Comparison of ENCODE assay signal across 9 cellular contexts in genomic region chr19:9205506-9206113, GRCh38. TPM values are rescaled to one million over a fixed set of nuclear protein-coding genes. Genes with fewer than 3 reads are reported as not detected.
DNase-seq lines count a peak whose midpoint lies in the region; ATAC-seq and TF ChIP-seq lines count a peak whose summit lies in the region.
"Had no signal": no experiment of that assay in that cellular context is flagged by ENCODE, and none has a peak within 500 bp of the region (broad histone marks: within the 10 kb centered on the region; RNA-seq: fewer than 3 reads in every experiment).

No MANE protein-coding gene starts in this region.

- H3K4me1 ChIP-seq in Karpas-422 (ENCODE audit: low read length) (peaks cover 5% of the 10 kb centered on the region), SK-N-SH (ENCODE audit: control insufficient read depth in 1 of 2, insufficient read depth in 2 of 2, low read depth in 1 of 2, low read length in 1 of 2) (no peaks in the 10 kb centered on the region), transverse colon (peaks cover 0 to 5% (median 2%) of the 10 kb centered on the region in 4 donors)

- no peaks in the 10 kb centered on the region for H3K27me3 Mint-ChIP-seq in glutamatergic neuron (ENCODE audit: unreplicated experiment)

- H2AFZ ChIP-seq in Karpas-422 (ENCODE audit: low read length) (peak overlapping the region; percentile 92), SK-N-SH (ENCODE audit: low read depth) (peak overlapping the region; percentile 75; the same call in 1 of the 2 replicates)

- TF ChIP-seq POLR2A in transverse colon (IDR thresholded peaks at IDR 0.05): no peak

- no peaks in the 10 kb centered on the region for H4K20me1 ChIP-seq in Karpas-422 (ENCODE audit: insufficient read depth, low read depth, low read length)
- no peaks in the 10 kb centered on the region for H4K20me1 ChIP-seq in SK-N-SH (ENCODE audit: insufficient read depth)

- H3K36me3 Mint-ChIP-seq in glutamatergic neuron (ENCODE audit: unreplicated experiment): no peaks in the 10 kb centered on the region

- peak; percentile 29 for DNase-seq in DMS114 treated with DMSO at 0.1 percent for 48 hours (lab: John Stamatoyannopoulos, UW; ENCODE audit: unreplicated experiment)
- DNase-seq in Karpas-422: peak; percentile 83
- DNase-seq in SK-N-SH: peak; percentile 55
- DNase-seq in activated naive CD4-positive, alpha-beta T cell treated with anti-CD3 and anti-CD28 coated beads, Interleukin-2, amount 50 U/mL, for 16 hours: peak; percentile 64
- peak; percentile 75 for DNase-seq in glutamatergic neuron
- peak; percentile 23 to 96 (median 68) for DNase-seq in posterior cingulate gyrus
- DNase-seq in transverse colon: peak; percentile 72

- H3K36me3 ChIP-seq in Karpas-422 (ENCODE audit: insufficient read depth, low read length): no peaks in the 10 kb centered on the region
- H3K36me3 ChIP-seq in SK-N-SH (replicated peaks in 1 of 2; ENCODE audit: control insufficient read depth in 1 of 2, insufficient read depth in 2 of 2, low read length in 1 of 2): no peaks in the 10 kb centered on the region
- H3K36me3 ChIP-seq in transverse colon: no peaks in the 10 kb centered on the region

- no peak for ATAC-seq in GM18502 (IDR thresholded peaks at IDR 0.05; ENCODE audit: poor library complexity, unreplicated experiment)

- no peaks in the 10 kb centered on the region for H3K9me3 ChIP-seq in Karpas-422 (ENCODE audit: low read length)
- H3K9me3 ChIP-seq in SK-N-SH: no peaks in the 10 kb centered on the region
- H3K9me3 ChIP-seq in transverse colon: no peaks in the 10 kb centered on the region

- H3K4me2 ChIP-seq in Karpas-422 (ENCODE audit: low read depth, low read length, poor library complexity, severe bottlenecking) (peak overlapping the region; percentile 54), SK-N-SH (peak overlapping the region; percentile 50; the same call in 1 of the 2 replicates)

- no peaks in the 10 kb centered on the region for H3K27me3 ChIP-seq in Karpas-422 (ENCODE audit: low read length)
- peaks cover 34% of the 10 kb centered on the region for H3K27me3 ChIP-seq in SK-N-SH (ENCODE audit: insufficient read depth)
- H3K27me3 ChIP-seq in transverse colon: no peaks in the 10 kb centered on the region

- peak; percentile 85 for TF ChIP-seq CTCF in SK-N-SH (IDR thresholded peaks at IDR 0.05)
- peak; percentile 78 for TF ChIP-seq CTCF in glutamatergic neuron (IDR thresholded peaks at IDR 0.05; ENCODE audit: partially characterized antibody, unreplicated experiment)
- TF ChIP-seq CTCF in transverse colon (IDR thresholded peaks at IDR 0.05): peak; percentile 70 to 89 (median 81)

- H3K9ac ChIP-seq in Karpas-422 (ENCODE audit: low read length) (peak overlapping the region; percentile 49), SK-N-SH (no peak overlapping the region)

- no peak overlapping the region for H3K27ac ChIP-seq in Karpas-422 (ENCODE audit: low read length)
- no peak overlapping the region for H3K27ac ChIP-seq in SK-N-SH (ENCODE audit: low read depth in 2 of 2, low read length in 1 of 2)
- no peak overlapping the region for H3K27ac ChIP-seq in transverse colon

- TF ChIP-seq RAD21 in SK-N-SH (IDR thresholded peaks at IDR 0.05; ENCODE audit: low read length): peak; percentile 79

- in situ Hi-C loops in transverse colon (cut with MboI; ENCODE audit: low pct_ligation_motif_present in 1 of 4, low pct_unique_long_range_greater_than_20kb in 1 of 4, low sequenced_read_pairs in 3 of 4): loop anchor here in 2 of 4 donors (10.0 kb wide), 1 partner anchor 589 kb away; no protein-coding TSS in a partner anchor

- peaks cover 4% of the 10 kb centered on the region for H3K9me3 Mint-ChIP-seq in glutamatergic neuron (ENCODE audit: unreplicated experiment)

- H3K9me2 ChIP-seq in Karpas-422 (replicated peaks; ENCODE audit: insufficient read depth, low read length) (no peaks in the 10 kb centered on the region), SK-N-SH (no peaks in the 10 kb centered on the region)

- intact Hi-C loops in posterior cingulate gyrus (cut with DNase I): loop anchor here (5.0 kb wide), 1 partner anchor 592 kb away; no protein-coding TSS in a partner anchor
- intact Hi-C loops in transverse colon (cut with DNase I; ENCODE audit: low total_unique reads): no loop called here

- POLR2A ChIA-PET in SK-N-SH (lab: Yijun Ruan, JAX): no interaction called here

- CTCF ChIA-PET in SK-N-SH (lab: Yijun Ruan, JAX): interaction anchor here (0.5 to 1.8 kb wide), 40 partner anchors 9 to 1572 kb away, joined by 3 to 7 read pairs (median 4); partner anchors contain the start of genes PCP2, ZNF121, ZNF177 and ZNF266

- H3K27ac Mint-ChIP-seq in glutamatergic neuron (ENCODE audit: unreplicated experiment): no peak overlapping the region

- 43% methylated on average over 12 of the region's 13 CpGs for WGBS in SK-N-SH (ENCODE audit: low lambda C conversion rate)
- 35% methylated on average over 13 of the region's 13 CpGs; no CpG with 5 or more reads in 1 of the 2 donors for WGBS in transverse colon (ENCODE audit: low coverage in 1 of 2), 2 donors

- TF ChIP-seq EP300 in SK-N-SH (IDR thresholded peaks at IDR 0.05; ENCODE audit: borderline replicate concordance in 1 of 2, low read depth in 1 of 2, low read length in 1 of 2): no peak
- no peak for TF ChIP-seq EP300 in transverse colon (IDR thresholded peaks at IDR 0.05; ENCODE audit: low read depth)

- H3K4me3 ChIP-seq in Karpas-422 (ENCODE audit: low read length) (peak overlapping the region; percentile 61; the same call in 1 of the 2 replicates), SK-N-SH (ENCODE audit: low read depth in 2 of 2, low read length in 1 of 2) (peak overlapping the region; percentile 19 to 56; a peak in 2 of 4 replicates), transverse colon (peak overlapping the region in 1 of 4 donors; percentile 35)

- no peaks in the 10 kb centered on the region for H3F3A ChIP-seq in SK-N-SH (replicated peaks; ENCODE audit: insufficient read depth)

- no peaks in the 10 kb centered on the region for H3K79me2 ChIP-seq in Karpas-422 (ENCODE audit: low read length)
- no peaks in the 10 kb centered on the region for H3K79me2 ChIP-seq in SK-N-SH (ENCODE audit: insufficient read depth)

- no peak overlapping the region for H3K4me3 Mint-ChIP-seq in glutamatergic neuron (ENCODE audit: unreplicated experiment)

- no peaks in the 10 kb centered on the region for H3K4me1 Mint-ChIP-seq in glutamatergic neuron (ENCODE audit: low read depth, unreplicated experiment)

TF ChIP-seq in SK-N-SH, 30 proteins besides CTCF, POLR2A, EP300 and RAD21:
- no peak for TF ChIP-seq RFX5 (IDR thresholded peaks at IDR 0.05; ENCODE audit: low read length)
- TF ChIP-seq NRF1 (IDR thresholded peaks at IDR 0.05; ENCODE audit: low read depth, low read length): no peak
- TF ChIP-seq RXRA (IDR thresholded peaks at IDR 0.05; ENCODE audit: borderline replicate concordance, low read depth): no peak
- peak; percentile 72 for TF ChIP-seq SMC3 (IDR thresholded peaks at IDR 0.05; ENCODE audit: low read depth, low read length)
- no peak for TF ChIP-seq TAF1 (IDR thresholded peaks at IDR 0.05; ENCODE audit: borderline replicate concordance, low read depth, low read length)
- no peak for TF ChIP-seq FOXM1 (IDR thresholded peaks at IDR 0.05; ENCODE audit: low read depth)
- TF ChIP-seq, protein P1, sequence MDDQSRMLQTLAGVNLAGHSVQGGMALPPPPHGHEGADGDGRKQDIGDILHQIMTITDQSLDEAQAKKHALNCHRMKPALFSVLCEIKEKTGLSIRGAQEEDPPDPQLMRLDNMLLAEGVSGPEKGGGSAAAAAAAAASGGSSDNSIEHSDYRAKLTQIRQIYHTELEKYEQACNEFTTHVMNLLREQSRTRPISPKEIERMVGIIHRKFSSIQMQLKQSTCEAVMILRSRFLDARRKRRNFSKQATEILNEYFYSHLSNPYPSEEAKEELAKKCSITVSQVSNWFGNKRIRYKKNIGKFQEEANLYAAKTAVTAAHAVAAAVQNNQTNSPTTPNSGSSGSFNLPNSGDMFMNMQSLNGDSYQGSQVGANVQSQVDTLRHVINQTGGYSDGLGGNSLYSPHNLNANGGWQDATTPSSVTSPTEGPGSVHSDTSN (IDR thresholded peaks at IDR 0.05): no peak
- no peak for TF ChIP-seq ZBTB33 (IDR thresholded peaks at IDR 0.05; ENCODE audit: borderline replicate concordance, low read depth)
- TF ChIP-seq CHD2 (IDR thresholded peaks at IDR 0.05; ENCODE audit: low read length, partially characterized antibody): no peak

RNA-seq across cellular contexts. Expression of gene OR7D4, which starts 13.8 kb away (rescaled TPM):
- total RNA-seq in Karpas-422 (2014; rRNA removed; shearing (Covaris generic); ENCODE audit: low replicate concordance): not detected in 2 replicates
- not detected in 2 replicates for polyA plus RNA-seq in SK-N-SH (2012; rRNA removed)
- polyA plus RNA-seq in SK-N-SH (2012; cell fraction: cytosol; rRNA removed): not detected in 2 replicates
- not detected in 2 replicates for polyA plus RNA-seq in SK-N-SH (2012; cell fraction: nucleus; rRNA removed)
- total RNA-seq in glutamatergic neuron (ENCODE audit: unreplicated experiment) (not detected), transverse colon (not detected)
- total RNA-seq: frontal cortex had no signal

RNA-seq across cellular contexts. Expression of gene OR7D2, which starts 26.8 kb away (rescaled TPM):
- not detected in 2 replicates for total RNA-seq in Karpas-422 (2014; rRNA removed; shearing (Covaris generic); ENCODE audit: low replicate concordance)
- not detected in 2 replicates for polyA plus RNA-seq in SK-N-SH (2012; rRNA removed)
- polyA plus RNA-seq in SK-N-SH (2012; cell fraction: cytosol; rRNA removed): 0.03 TPM in 1 of 2 replicates, not detected in the other
- not detected in 2 replicates for polyA plus RNA-seq in SK-N-SH (2012; cell fraction: nucleus; rRNA removed)
- total RNA-seq in glutamatergic neuron (ENCODE audit: unreplicated experiment): not detected
- total RNA-seq in transverse colon: 1 to 10 TPM in 1 of 4 donors, not detected in 3; 1.1 TPM
- total RNA-seq: frontal cortex had no signal

RNA-seq across cellular contexts. Expression of gene OR7E24, which starts 45.1 kb away (rescaled TPM):
- total RNA-seq in Karpas-422 (2014; rRNA removed; shearing (Covaris generic); ENCODE audit: low replicate concordance): not detected in 2 replicates
- not detected in 2 replicates for polyA plus RNA-seq in SK-N-SH (2012; rRNA removed)
- polyA plus RNA-seq in SK-N-SH (2012; cell fraction: cytosol; rRNA removed): not detected in 2 replicates
- not detected in 2 replicates for polyA plus RNA-seq in SK-N-SH (2012; cell fraction: nucleus; rRNA removed)
- total RNA-seq in glutamatergic neuron (ENCODE audit: unreplicated experiment) (not detected), transverse colon (not detected)
- total RNA-seq: frontal cortex had no signal

Comparison
In these comparisons a context has a peak if more than half of its experiments do, and no peak if none do; other contexts are left out.
1. DNase-seq: peak in every context shown above with its lines; median percentile 83 in Karpas-422; 75 in glutamatergic neuron; 72 in transverse colon; 68 in posterior cingulate gyrus; 64 in activated naive CD4-positive, alpha-beta T cell treated with anti-CD3 and anti-CD28 coated beads, Interleukin-2, amount 50 U/mL, for 16 hours; 55 in SK-N-SH; 29 in DMS114 treated with DMSO at 0.1 percent for 48 hours.